23 cellular contexts compared by ENCODE assay signal in genomic region chr15:27701956-27702355, GRCh38.
"Had no signal": no experiment of that assay in that cellular context is flagged by ENCODE, and none has a peak within 500 bp of the region (broad histone marks: within the 10 kb centered on the region; RNA-seq: fewer than 3 reads in every experiment).

No MANE protein-coding gene starts in this region.

- H3K36me3 ChIP-seq: breast epithelium, esophagus squamous epithelium, spleen, suprapubic skin, transverse colon had no signal

- H3K9me3 ChIP-seq: breast epithelium, esophagus squamous epithelium, suprapubic skin had no signal

- ATAC-seq: activated CD8-positive, alpha-beta T cell treated with anti-CD3 and anti-CD28 coated beads for 36 hours; activated naive CD8-positive, alpha-beta T cell treated with anti-CD3 and anti-CD28 coated beads, Interleukin-2, amount 50 U/mL, for 24 hours; activated T-cell treated with anti-CD3 and anti-CD28 coated beads, Interleukin-2, amount 50 U/mL, for 4 hours; activated T-helper 17 cell treated with anti-CD3 and anti-CD28 coated beads, Interleukin-2, amount 50 U/mL, for 72 hours; left ventricle myocardium superior had no signal

- H3K4me1 ChIP-seq: breast epithelium, esophagus squamous epithelium, spleen, suprapubic skin, transverse colon had no signal

- H3K27ac ChIP-seq: breast epithelium, epithelial cell of prostate, esophagus squamous epithelium, spleen, suprapubic skin, transverse colon had no signal

- H3K27me3 Mint-ChIP-seq: activated CD8-positive, alpha-beta T cell treated with anti-CD3 and anti-CD28 coated beads for 36 hours; activated naive CD4-positive, alpha-beta T cell treated with anti-CD3 and anti-CD28 coated beads, Interleukin-2, amount 50 U/mL, for 24 hours; activated naive CD8-positive, alpha-beta T cell treated with anti-CD3 and anti-CD28 coated beads, Interleukin-2, amount 50 U/mL, for 24 hours; activated T-helper 17 cell treated with anti-CD3 and anti-CD28 coated beads, Interleukin-2, amount 50 U/mL, for 72 hours; dendritic cell treated with granulocyte-macrophage colony-stimulating factor and Interleukin-4, amounts not matched to agents 40 ng/mL and 50 ng/mL, for 4 days; naive B cell had no signal

- H3K4me3 Mint-ChIP-seq: activated CD8-positive, alpha-beta T cell treated with anti-CD3 and anti-CD28 coated beads for 36 hours; activated naive CD4-positive, alpha-beta T cell treated with anti-CD3 and anti-CD28 coated beads, Interleukin-2, amount 50 U/mL, for 24 hours; activated naive CD8-positive, alpha-beta T cell treated with anti-CD3 and anti-CD28 coated beads, Interleukin-2, amount 50 U/mL, for 24 hours; activated T-cell treated with anti-CD3 and anti-CD28 coated beads, Interleukin-2, amount 50 U/mL, for 4 hours; activated T-helper 17 cell treated with anti-CD3 and anti-CD28 coated beads, Interleukin-2, amount 50 U/mL, for 72 hours; dendritic cell treated with granulocyte-macrophage colony-stimulating factor and Interleukin-4, amounts not matched to agents 40 ng/mL and 50 ng/mL, for 4 days; mesothelial cell of epicardium; naive B cell had no signal

- H3K36me3 Mint-ChIP-seq: activated naive CD4-positive, alpha-beta T cell treated with anti-CD3 and anti-CD28 coated beads, Interleukin-2, amount 50 U/mL, for 24 hours; mesothelial cell of epicardium; naive B cell had no signal

- H3K4me3 ChIP-seq: breast epithelium, esophagus squamous epithelium, spleen, suprapubic skin, transverse colon had no signal

- H3K27ac Mint-ChIP-seq: activated CD8-positive, alpha-beta T cell treated with anti-CD3 and anti-CD28 coated beads for 36 hours; activated naive CD4-positive, alpha-beta T cell treated with anti-CD3 and anti-CD28 coated beads, Interleukin-2, amount 50 U/mL, for 24 hours; activated naive CD8-positive, alpha-beta T cell treated with anti-CD3 and anti-CD28 coated beads, Interleukin-2, amount 50 U/mL, for 24 hours; activated T-helper 17 cell treated with anti-CD3 and anti-CD28 coated beads, Interleukin-2, amount 50 U/mL, for 72 hours; dendritic cell treated with granulocyte-macrophage colony-stimulating factor and Interleukin-4, amounts not matched to agents 40 ng/mL and 50 ng/mL, for 4 days; mesothelial cell of epicardium; naive B cell had no signal

- DNase-seq: activated CD4-positive, alpha-beta T cell treated with anti-CD3 and anti-CD28 coated beads for 1 hour; activated CD4-positive, alpha-beta T cell treated with anti-CD3 and anti-CD28 coated beads, Interleukin-2, amount 50 U/mL, for 1 hour; activated CD8-positive, alpha-beta T cell treated with anti-CD3 and anti-CD28 coated beads for 36 hours; activated naive CD8-positive, alpha-beta T cell treated with anti-CD3 and anti-CD28 coated beads, Interleukin-2, amount 50 U/mL, for 24 hours; activated T-cell treated with anti-CD3 and anti-CD28 coated beads, Interleukin-2, amount 50 U/mL, for 4 hours; central memory CD4-positive, alpha-beta T cell; effector CD8-positive, alpha-beta T cell; esophagus squamous epithelium; glutamatergic neuron; left ventricle myocardium superior; naive B cell; right cardiac atrium; spleen; stimulated activated naive CD4-positive, alpha-beta T cell; T-helper 2 cell; transverse colon had no signal

- H3K4me1 Mint-ChIP-seq: activated naive CD4-positive, alpha-beta T cell treated with anti-CD3 and anti-CD28 coated beads, Interleukin-2, amount 50 U/mL, for 24 hours; activated naive CD8-positive, alpha-beta T cell treated with anti-CD3 and anti-CD28 coated beads, Interleukin-2, amount 50 U/mL, for 24 hours; activated T-helper 17 cell treated with anti-CD3 and anti-CD28 coated beads, Interleukin-2, amount 50 U/mL, for 72 hours; mesothelial cell of epicardium; naive B cell had no signal

- H3K9me3 Mint-ChIP-seq: activated CD8-positive, alpha-beta T cell treated with anti-CD3 and anti-CD28 coated beads for 36 hours; activated T-cell treated with anti-CD3 and anti-CD28 coated beads, Interleukin-2, amount 50 U/mL, for 4 hours; mesothelial cell of epicardium had no signal

- H3K27me3 ChIP-seq: esophagus squamous epithelium, spleen, suprapubic skin, transverse colon had no signal
